In the genomic region with DNA sequence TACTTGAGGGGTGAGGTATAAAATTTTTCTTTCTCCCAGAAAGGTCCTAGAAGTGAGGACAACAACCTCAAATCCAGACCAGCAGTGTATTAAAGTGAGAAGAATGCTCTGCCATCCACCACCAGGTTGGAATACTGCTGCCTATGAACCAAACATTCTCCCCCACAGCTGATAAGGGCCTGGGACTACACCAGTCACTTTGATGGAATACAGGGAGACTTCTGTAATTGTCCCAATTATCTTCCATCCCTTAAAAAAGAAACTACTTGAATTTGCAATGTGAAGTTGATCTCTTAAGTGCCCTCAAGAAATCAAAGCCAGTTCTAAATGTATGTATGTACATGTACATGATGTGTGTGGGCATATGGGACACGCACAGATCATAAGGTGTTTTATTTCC, we compare ENCODE assay signal across 20 cellular contexts. TPM values are rescaled to one million over a fixed set of nuclear protein-coding genes. Genes with fewer than 3 reads are reported as not detected.
DNase-seq lines count a peak whose midpoint lies in the region; TF ChIP-seq lines count a peak whose summit lies in the region.
"Had no signal": no experiment of that assay in that cellular context is flagged by ENCODE, and none has a peak within 500 bp of the region (broad histone marks: within the 10 kb centered on the region; RNA-seq: fewer than 3 reads in every experiment).

No MANE protein-coding gene starts in this region.

- no peak overlapping the region for H3K9ac ChIP-seq in BLaER1 treated with 17β-estradiol and CSF1 and Interleukin-3, amounts not matched to agents 10 nM and 100 nM
- H3K9ac ChIP-seq in Loucy (ENCODE audit: low read depth, low read length, poor library complexity, severe bottlenecking) (no peak overlapping the region), mesendoderm (ENCODE audit: low read length) (no peak overlapping the region), trophoblast cell (ENCODE audit: low read length) (no peak overlapping the region)

- H2BK5ac ChIP-seq in mesendoderm (ENCODE audit: low read length) = no peak overlapping the region
- H2BK5ac ChIP-seq in trophoblast cell (ENCODE audit: low read depth, low read length, poor library complexity) = no peak overlapping the region

- peaks cover 27 to 31% (median 29%) of the 10 kb centered on the region in 11 experiments for H3K9me3 ChIP-seq in BLaER1 treated with 17β-estradiol and CSF1 and Interleukin-3, amounts not matched to agents 10 nM and 100 nM (replicated peaks in 1 of 11)
- no peaks in the 10 kb centered on the region for H3K9me3 ChIP-seq in Loucy (ENCODE audit: insufficient read depth, low read depth, low read length)
- H3K9me3 ChIP-seq in trophoblast cell (ENCODE audit: insufficient read depth, low read depth, low read length) = peaks cover 7% of the 10 kb centered on the region
- H3K9me3 ChIP-seq: SJCRH30 had no signal

- no peaks in the 10 kb centered on the region for H3K9me2 ChIP-seq in Loucy (replicated peaks; ENCODE audit: low read depth, low read length)

- H3K18ac ChIP-seq in mesendoderm (ENCODE audit: low read length) (no peak overlapping the region), trophoblast cell (ENCODE audit: low read length) (no peak overlapping the region)

- H4K8ac ChIP-seq in mesendoderm (ENCODE audit: low read depth, low read length) (no peak overlapping the region), trophoblast cell (ENCODE audit: low read depth, low read length) (no peak overlapping the region)

- H3K36me3 ChIP-seq in BLaER1 treated with 17β-estradiol and CSF1 and Interleukin-3, amounts not matched to agents 10 nM and 100 nM = no peaks in the 10 kb centered on the region
- H3K36me3 ChIP-seq in Loucy (ENCODE audit: insufficient read depth, low read length) (no peaks in the 10 kb centered on the region), mesendoderm (ENCODE audit: control insufficient read depth, insufficient read depth, low read length) (no peaks in the 10 kb centered on the region), trophoblast cell (ENCODE audit: control insufficient read depth in 1 of 2, insufficient read depth in 2 of 2, low read length in 2 of 2) (no peaks in the 10 kb centered on the region)
- H3K36me3 ChIP-seq: SJCRH30 had no signal

- H4K20me1 ChIP-seq in BLaER1 treated with 17β-estradiol and CSF1 and Interleukin-3, amounts not matched to agents 10 nM and 100 nM = no peaks in the 10 kb centered on the region
- no peaks in the 10 kb centered on the region for H4K20me1 ChIP-seq in Loucy (ENCODE audit: insufficient read depth, low read length, poor library complexity, severe bottlenecking)

- no peak overlapping the region for H4K5ac ChIP-seq in mesendoderm (ENCODE audit: low read length)

- WGBS in mesendoderm (ENCODE audit: extremely low coverage, insufficient coverage, low lambda C conversion rate) = no CpG with 5 or more reads among the region's 1 CpG
- WGBS in trophoblast cell (ENCODE audit: extremely low coverage, insufficient coverage, insufficient read length) = no CpG with 5 or more reads among the region's 1 CpG

- H3K56ac ChIP-seq in mesendoderm (ENCODE audit: low read length) = no peak overlapping the region

- DNase-seq in fibroblast of pulmonary artery (ENCODE audit: low read depth) (no peak), mesendoderm (peak; percentile 3), trophoblast cell (no peak), foreskin melanocyte (no peak), NCI-H2029 treated with DMSO at 0.1 percent for 48 hours (lab: John Stamatoyannopoulos, UW) (no peak), medulla oblongata (ENCODE audit: extremely low spot score) (no peak)
- DNase-seq: AML-193; Calu3; CD4-positive, alpha-beta T cell; DMS53; IMR-90; Karpas-422; NCI-H1105; NCI-H1694; NCI-H2107; NCI-H345; NCI-H526 treated with DMSO at 0.1 percent for 48 hours; SJCRH30 had no signal

- H3K4me1 ChIP-seq in BLaER1 treated with 17β-estradiol and CSF1 and Interleukin-3, amounts not matched to agents 10 nM and 100 nM = peaks cover 0 to 21% (median 12%) of the 10 kb centered on the region in 10 experiments; a peak in 17 of 20 replicates
- peaks cover 6% of the 10 kb centered on the region for H3K4me1 ChIP-seq in Loucy (ENCODE audit: insufficient read depth, low read length, poor library complexity, severe bottlenecking)
- H3K4me1 ChIP-seq in mesendoderm (ENCODE audit: control insufficient read depth, low read depth, low read length) = peaks cover 5% of the 10 kb centered on the region
- peaks cover 3 to 25% of the 10 kb centered on the region in 2 experiments for H3K4me1 ChIP-seq in trophoblast cell (ENCODE audit: control insufficient read depth in 1 of 2, insufficient read depth in 2 of 2, low read length in 2 of 2)
- H3K4me1 ChIP-seq: SJCRH30 had no signal

- peaks cover 17 to 50% (median 35%) of the 10 kb centered on the region in 11 experiments for H3K27me3 ChIP-seq in BLaER1 treated with 17β-estradiol and CSF1 and Interleukin-3, amounts not matched to agents 10 nM and 100 nM
- no peaks in the 10 kb centered on the region for H3K27me3 ChIP-seq in Loucy (ENCODE audit: insufficient read depth, low read length, poor library complexity, severe bottlenecking)
- H3K27me3 ChIP-seq in mesendoderm (ENCODE audit: insufficient read depth, low read length, poor library complexity) = peaks cover 41% of the 10 kb centered on the region
- peaks cover 58% of the 10 kb centered on the region for H3K27me3 ChIP-seq in trophoblast cell (ENCODE audit: insufficient read depth, low read length)

- H3K4me3 ChIP-seq in BLaER1 treated with 17β-estradiol and CSF1 and Interleukin-3, amounts not matched to agents 10 nM and 100 nM = no peak overlapping the region
- peak overlapping the region; percentile 25 for H3K4me3 ChIP-seq in Loucy (ENCODE audit: low read length, poor library complexity, severe bottlenecking)
- peak overlapping the region; percentile 91 for H3K4me3 ChIP-seq in fibroblast of pulmonary artery (replicated peaks; ENCODE audit: low read depth, low read length)
- H3K4me3 ChIP-seq in mesendoderm (ENCODE audit: low read length) = no peak overlapping the region
- no peak overlapping the region for H3K4me3 ChIP-seq in trophoblast cell (ENCODE audit: low read depth, low read length)
- H3K4me3 ChIP-seq: SJCRH30 had no signal

- H3K79me1 ChIP-seq in mesendoderm (ENCODE audit: low read length) (no peaks in the 10 kb centered on the region), trophoblast cell (ENCODE audit: low read length) (peaks cover 11% of the 10 kb centered on the region)

- no peaks in the 10 kb centered on the region for H3K79me2 ChIP-seq in Loucy (ENCODE audit: insufficient read depth, low read length)
- H3K79me2 ChIP-seq in mesendoderm (ENCODE audit: control insufficient read depth, insufficient read depth, low read length) = no peaks in the 10 kb centered on the region
- H3K79me2 ChIP-seq in trophoblast cell (ENCODE audit: control insufficient read depth, insufficient read depth, low read length, poor library complexity) = peaks cover 2% of the 10 kb centered on the region

- H2AFZ ChIP-seq in Loucy (ENCODE audit: low read length) (no peak overlapping the region), trophoblast cell (ENCODE audit: insufficient read depth, low read length, poor library complexity) (no peak overlapping the region)

- H4K12ac ChIP-seq in trophoblast cell (ENCODE audit: low read depth, low read length) = no peak overlapping the region

- H2BK12ac ChIP-seq in trophoblast cell (ENCODE audit: low read length) = no peak overlapping the region

- H4K91ac ChIP-seq in trophoblast cell (ENCODE audit: low read depth, low read length) = no peak overlapping the region

- no peak overlapping the region for H2BK120ac ChIP-seq in mesendoderm (ENCODE audit: low read depth, low read length)
- no peak overlapping the region for H2BK120ac ChIP-seq in trophoblast cell (ENCODE audit: insufficient read depth, low read length, poor library complexity)

- TF ChIP-seq CTCF in Loucy (conservative IDR thresholded peaks at IDR 0.05; ENCODE audit: low read length) (no peak), fibroblast of pulmonary artery (IDR thresholded peaks at IDR 0.05; ENCODE audit: low read length, missing control alignments) (no peak)

- no peak overlapping the region for H3K27ac ChIP-seq in BLaER1 treated with 17β-estradiol and CSF1 and Interleukin-3, amounts not matched to agents 10 nM and 100 nM
- H3K27ac ChIP-seq in mesendoderm (ENCODE audit: low read depth, low read length) (no peak overlapping the region), trophoblast cell (ENCODE audit: low read depth, low read length) (no peak overlapping the region)
- H3K27ac ChIP-seq: SJCRH30 had no signal

- H3F3A ChIP-seq in Loucy (ENCODE audit: low read depth) = no peaks in the 10 kb centered on the region

- H3K4ac ChIP-seq in mesendoderm (ENCODE audit: low read depth, low read length) (no peak overlapping the region), trophoblast cell (ENCODE audit: low read depth, low read length) (no peak overlapping the region)

- H3K4me2 ChIP-seq in BLaER1 treated with 17β-estradiol and CSF1 and Interleukin-3, amounts not matched to agents 10 nM and 100 nM = peak overlapping the region in 8 of 11 experiments; percentile 10 to 88 (median 44); a peak in 9 of 22 replicates
- H3K4me2 ChIP-seq in Loucy (ENCODE audit: low read depth, low read length, poor library complexity, severe bottlenecking) (peak overlapping the region; percentile 38), mesendoderm (ENCODE audit: low read length) (no peak overlapping the region), trophoblast cell (ENCODE audit: low read length) (no peak overlapping the region)

- H2BK15ac ChIP-seq in mesendoderm (replicated peaks; ENCODE audit: low read depth) = no peak overlapping the region

- no peak overlapping the region for H3K14ac ChIP-seq in trophoblast cell (ENCODE audit: low read length)

- H3K23ac ChIP-seq in mesendoderm (ENCODE audit: low read length) (no peak overlapping the region), trophoblast cell (ENCODE audit: low read length) (no peak overlapping the region)

- H2AK5ac ChIP-seq in mesendoderm (ENCODE audit: low read length) = no peak overlapping the region
- H2AK5ac ChIP-seq in trophoblast cell (ENCODE audit: low read length) = no peak overlapping the region

RNA-seq across cellular contexts. Expression of a gene that starts 3.0 kb away (rescaled TPM):
- polyA plus RNA-seq in mesendoderm (2013, experiment 1 of 2) = 0.15 TPM
- 0.21 TPM for polyA plus RNA-seq in mesendoderm (2013, experiment 2 of 2)
- polyA plus RNA-seq in trophoblast cell (2013) = 8.2 and 8.9 TPM in 2 replicates

Comparison
In these comparisons a context has a peak if more than half of its experiments do, and no peak if none do; other contexts are left out.
1. H3K4me2 ChIP-seq: peak in BLaER1 treated with 17β-estradiol and CSF1 and Interleukin-3, amounts not matched to agents 10 nM and 100 nM (8 of 11) and Loucy (single experiment); none in mesendoderm (single experiment) and trophoblast cell (single experiment).
2. H3K4me3 ChIP-seq: peak in Loucy (single experiment) and fibroblast of pulmonary artery (single experiment); none in BLaER1 treated with 17β-estradiol and CSF1 and Interleukin-3, amounts not matched to agents 10 nM and 100 nM (0 of 10), mesendoderm (single experiment) and trophoblast cell (single experiment).